ENCODE assay signal across 18 cellular contexts in genomic region chr4:41426523-41426922, GRCh38.
A peak's percentile ranks its signal among the peaks of the same experiment; 100 is the strongest.
DNase-seq lines count a peak whose midpoint lies in the region; ATAC-seq and TF ChIP-seq lines count a peak whose summit lies in the region.
"Had no signal": no experiment of that assay in that cellular context is flagged by ENCODE, and none has a peak within 500 bp of the region (broad histone marks: within the 10 kb centered on the region; RNA-seq: fewer than 3 reads in every experiment).

No MANE protein-coding gene starts in this region.

- H3K9me3 Mint-ChIP-seq in osteocyte (ENCODE audit: unreplicated experiment): no peaks in the 10 kb centered on the region
- H3K9me3 Mint-ChIP-seq: neural crest cell had no signal

- H3K36me3 Mint-ChIP-seq in osteocyte (ENCODE audit: unreplicated experiment): no peaks in the 10 kb centered on the region
- H3K36me3 Mint-ChIP-seq: CD14-positive monocyte had no signal

- no peak overlapping the region for H3K4me3 Mint-ChIP-seq in osteocyte (ENCODE audit: unreplicated experiment)
- H3K4me3 Mint-ChIP-seq: CD14-positive monocyte, neural crest cell had no signal

- peak; percentile 62 to 67 for ATAC-seq in lower lobe of right lung
- no peak for ATAC-seq in GM21381 (IDR thresholded peaks at IDR 0.05; ENCODE audit: unreplicated experiment)

- TF ChIP-seq CTCF in coronary artery (IDR thresholded peaks at IDR 0.05) (no peak), lower lobe of right lung (IDR thresholded peaks at IDR 0.05) (no peak), osteocyte (IDR thresholded peaks at IDR 0.05) (no peak)

- no peak overlapping the region for H3K27ac Mint-ChIP-seq in osteocyte (ENCODE audit: unreplicated experiment)

- H3K36me3 ChIP-seq in lower lobe of right lung: no peaks in the 10 kb centered on the region
- H3K36me3 ChIP-seq: brain microvascular endothelial cell had no signal

- H3K27ac ChIP-seq in coronary artery (peak overlapping the region; percentile 25 to 68), lower lobe of right lung (peak overlapping the region; percentile 60)
- H3K27ac ChIP-seq: brain microvascular endothelial cell had no signal

- H3K4me3 ChIP-seq in coronary artery (no peak overlapping the region), lower lobe of right lung (no peak overlapping the region)

- peaks cover 72% of the 10 kb centered on the region for H3K4me1 ChIP-seq in lower lobe of right lung

- H3K27me3 ChIP-seq in lower lobe of right lung (ENCODE audit: low read depth): no peaks in the 10 kb centered on the region

- H3K4me1 Mint-ChIP-seq in osteocyte (ENCODE audit: unreplicated experiment): no peaks in the 10 kb centered on the region
- H3K4me1 Mint-ChIP-seq: CD14-positive monocyte had no signal

- DNase-seq in DMS53 (lab: John Stamatoyannopoulos, UW): peak; percentile 30
- DNase-seq in DMS53 treated with DMSO at 0.1 percent for 48 hours (lab: John Stamatoyannopoulos, UW; ENCODE audit: unreplicated experiment): no peak
- no peak for DNase-seq in coronary artery (ENCODE audit: low spot score)
- DNase-seq in lower lobe of right lung: no peak
- peak; percentile 48 for DNase-seq in superior temporal gyrus (ENCODE audit: extremely low spot score)
- DNase-seq in SHP77 treated with DMSO at 0.1 percent for 48 hours (lab: John Stamatoyannopoulos, UW): no peak
- DNase-seq in osteocyte (ENCODE audit: extremely low spot score, unreplicated experiment): no peak
- DNase-seq: 8988T; activated CD4-positive, alpha-beta T cell treated with anti-CD3 and anti-CD28 coated beads for 4 hours; activated naive CD4-positive, alpha-beta T cell treated with Interleukin-2 at 50 U/mL for 16 hours; brain microvascular endothelial cell; MM.1S; NCI-H1930; NCI-H510A treated with DMSO at 0.1 percent for 48 hours; T-helper 9 cell had no signal

- peaks cover 9% of the 10 kb centered on the region for H3K27me3 Mint-ChIP-seq in osteocyte (ENCODE audit: unreplicated experiment)

- H3K9me3 ChIP-seq in lower lobe of right lung: no peaks in the 10 kb centered on the region

- intact Hi-C loops in lower lobe of right lung (cut with DNase I): no loop called here

Comparison
In these comparisons a context has a peak if more than half of its experiments do, and no peak if none do; other contexts are left out.
1. DNase-seq: peak in DMS53 (single experiment) and superior temporal gyrus (single experiment); none in DMS53 treated with DMSO at 0.1 percent for 48 hours (single experiment), coronary artery (single experiment), lower lobe of right lung (single experiment), SHP77 treated with DMSO at 0.1 percent for 48 hours (single experiment) and osteocyte (single experiment).